In genomic region chr12:64404470-64405446, GRCh38 we compare ENCODE assay signal across 1 cellular context.
TF ChIP-seq lines count a peak whose summit lies in the region.

No MANE protein-coding gene starts in this region.

TF ChIP-seq in HepG2, 621 proteins besides CTCF, POLR2A, EP300 and RAD21 (continued from another document and continues in another):
- TF ChIP-seq CSRNP1 (CRISPR knock-in tag; IDR thresholded peaks at IDR 0.05) (0 out of 2 replicates have a peak, but pooled peaks have one; percentile 34), SKI (IDR thresholded peaks at IDR 0.05; ENCODE audit: partially characterized antibody) (no peak), HINFP (CRISPR knock-in tag; IDR thresholded peaks at IDR 0.05; ENCODE audit: low read depth) (no peak), ARNT2 (CRISPR knock-in tag; IDR thresholded peaks at IDR 0.05; ENCODE audit: low read depth) (peak; percentile 60), PRMT3 (CRISPR knock-in tag; IDR thresholded peaks at IDR 0.05; ENCODE audit: borderline replicate concordance, low read depth) (peak; percentile 30; the same call in 1 of the 2 replicates), MTA3 (CRISPR knock-in tag; IDR thresholded peaks at IDR 0.05) (no peak), NR2F1 (CRISPR knock-in tag; IDR thresholded peaks at IDR 0.05) (no peak), ZNF609 (CRISPR knock-in tag; IDR thresholded peaks at IDR 0.05; ENCODE audit: borderline replicate concordance) (peak; percentile 10; the same call in 1 of the 2 replicates), ZBTB38 (CRISPR knock-in tag; IDR thresholded peaks at IDR 0.05) (no peak), NR2C2 (CRISPR knock-in tag; IDR thresholded peaks at IDR 0.05; ENCODE audit: borderline replicate concordance) (peak; percentile 64), MTF2 (CRISPR knock-in tag; IDR thresholded peaks at IDR 0.05; ENCODE audit: borderline replicate concordance) (no peak; the same call in 1 of the 2 replicates), HNF1B (CRISPR knock-in tag; IDR thresholded peaks at IDR 0.05) (no peak; the same call in 1 of the 2 replicates), ZNF775 (CRISPR knock-in tag; IDR thresholded peaks at IDR 0.05; ENCODE audit: borderline replicate concordance) (no peak), PAX8 (CRISPR knock-in tag; IDR thresholded peaks at IDR 0.05; ENCODE audit: borderline replicate concordance) (no peak), GATAD1 (CRISPR knock-in tag; IDR thresholded peaks at IDR 0.05) (peak; percentile 32; the same call in 1 of the 2 replicates), REXO4 (CRISPR knock-in tag; IDR thresholded peaks at IDR 0.05; ENCODE audit: borderline replicate concordance) (no peak), HNRNPUL1 (IDR thresholded peaks at IDR 0.05; ENCODE audit: low read depth, low read length) (0 out of 2 replicates have a peak, but pooled peaks have one; percentile 33), RORA (CRISPR knock-in tag; IDR thresholded peaks at IDR 0.05) (no peak), RFX3 (CRISPR knock-in tag; IDR thresholded peaks at IDR 0.05) (no peak), POLR2AphosphoS2 (IDR thresholded peaks at IDR 0.05; ENCODE audit: low read depth, low read length) (peak; percentile 47; the same call in 1 of the 2 replicates), ZSCAN22 (CRISPR knock-in tag; IDR thresholded peaks at IDR 0.05) (no peak), ELF1 (CRISPR knock-in tag; IDR thresholded peaks at IDR 0.05) (no peak; the same call in none of the 2 replicates), ISX (CRISPR knock-in tag; conservative IDR thresholded peaks at IDR 0.05) (0 out of 2 replicates have a peak, but pooled peaks have one; percentile 55), ZNF468 (CRISPR knock-in tag; IDR thresholded peaks at IDR 0.05) (no peak), RCOR2 (CRISPR knock-in tag; IDR thresholded peaks at IDR 0.05) (no peak), ZNF3 (CRISPR knock-in tag; IDR thresholded peaks at IDR 0.05) (no peak), GFI1 (CRISPR knock-in tag; IDR thresholded peaks at IDR 0.05; ENCODE audit: borderline replicate concordance) (peak; percentile 45; the same call in 1 of the 2 replicates), FOXO4 (CRISPR knock-in tag; conservative IDR thresholded peaks at IDR 0.05) (no peak), ETS1 (CRISPR knock-in tag; IDR thresholded peaks at IDR 0.05) (no peak), ZNF567 (CRISPR knock-in tag; IDR thresholded peaks at IDR 0.05; ENCODE audit: borderline replicate concordance) (no peak), ZNF841 (CRISPR knock-in tag; IDR thresholded peaks at IDR 0.05; ENCODE audit: borderline replicate concordance) (0 out of 2 replicates have a peak, but pooled peaks have one; percentile 47), JARID2 (CRISPR knock-in tag; IDR thresholded peaks at IDR 0.05; ENCODE audit: insufficient replicate concordance) (no peak), HNF4G (IDR thresholded peaks at IDR 0.05; ENCODE audit: borderline replicate concordance, low read depth, low read length) (no peak), HNF4G (CRISPR knock-in tag; IDR thresholded peaks at IDR 0.05; ENCODE audit: borderline replicate concordance, low read depth) (0 out of 2 replicates have a peak, but pooled peaks have one; percentile 27), ZNF580 (CRISPR knock-in tag; IDR thresholded peaks at IDR 0.05; ENCODE audit: borderline replicate concordance, low read depth) (peak; percentile 50; the same call in 1 of the 2 replicates), NR3C1 (CRISPR knock-in tag; IDR thresholded peaks at IDR 0.05) (no peak), ZFP36L2 (CRISPR knock-in tag; IDR thresholded peaks at IDR 0.05) (no peak), ZNF670 (CRISPR knock-in tag; IDR thresholded peaks at IDR 0.05; ENCODE audit: borderline replicate concordance) (0 out of 2 replicates have a peak, but pooled peaks have one; percentile 81), ZNF691 (CRISPR knock-in tag; IDR thresholded peaks at IDR 0.05; ENCODE audit: borderline replicate concordance, low read depth) (no peak), CAMTA2 (CRISPR knock-in tag; IDR thresholded peaks at IDR 0.05; ENCODE audit: borderline replicate concordance) (no peak), CSRNP2 (CRISPR knock-in tag; conservative IDR thresholded peaks at IDR 0.05; ENCODE audit: low read depth) (0 out of 2 replicates have a peak, but pooled peaks have one; percentile 69), ZNF230 (CRISPR knock-in tag; IDR thresholded peaks at IDR 0.05) (no peak), SALL1 (CRISPR knock-in tag; IDR thresholded peaks at IDR 0.05) (peak; percentile 48), ZNF720 (CRISPR knock-in tag; IDR thresholded peaks at IDR 0.05) (no peak), KMT2A (CRISPR knock-in tag; IDR thresholded peaks at IDR 0.05) (peak; percentile 56), ZNF260 (CRISPR knock-in tag; IDR thresholded peaks at IDR 0.05; ENCODE audit: borderline replicate concordance, low read depth) (no peak), CCDC6 (CRISPR knock-in tag; IDR thresholded peaks at IDR 0.05) (no peak), ZBTB8A (CRISPR knock-in tag; IDR thresholded peaks at IDR 0.05; ENCODE audit: borderline replicate concordance, low read depth) (no peak), ZNF549 (CRISPR knock-in tag; IDR thresholded peaks at IDR 0.05) (no peak), PLSCR1 (CRISPR knock-in tag; IDR thresholded peaks at IDR 0.05; ENCODE audit: borderline replicate concordance) (no peak), EEA1 (CRISPR knock-in tag; IDR thresholded peaks at IDR 0.05; ENCODE audit: borderline replicate concordance) (peak; percentile 27; the same call in 1 of the 2 replicates), MED13 (CRISPR knock-in tag; IDR thresholded peaks at IDR 0.05) (peak; percentile 66; the same call in 1 of the 2 replicates), NFYB (CRISPR knock-in tag; IDR thresholded peaks at IDR 0.05) (no peak; the same call in 1 of the 2 replicates), ZNF451 (CRISPR knock-in tag; IDR thresholded peaks at IDR 0.05) (peak; percentile 76; the same call in 1 of the 2 replicates), SRSF9 (IDR thresholded peaks at IDR 0.05; ENCODE audit: borderline replicate concordance, insufficient read depth, low read depth, low read length, poor library complexity, severe bottlenecking) (no peak)
